ENCODE assay signal across 33 cellular contexts in the genomic region with DNA sequence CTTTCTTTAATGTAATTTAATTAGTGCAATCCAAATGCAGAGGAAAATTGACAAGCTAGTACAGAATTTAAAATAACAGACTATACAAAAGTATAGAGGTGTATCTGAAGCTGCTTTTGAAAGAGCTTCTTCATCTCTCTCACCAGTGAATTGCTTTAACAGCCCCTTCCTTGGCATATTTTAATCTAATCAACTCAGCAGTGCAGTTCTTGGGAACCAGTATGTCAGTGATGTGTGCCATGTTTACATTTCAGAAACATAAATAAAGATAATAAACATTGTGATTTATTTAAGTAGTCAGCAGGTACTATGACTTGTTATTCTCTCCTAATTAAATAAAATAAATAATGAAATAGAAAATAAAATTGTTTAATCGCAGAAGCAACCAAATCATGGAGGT.
DNase-seq lines count a peak whose midpoint lies in the region; ATAC-seq, FAIRE-seq and TF ChIP-seq lines count a peak whose summit lies in the region.
"Had no signal": no experiment of that assay in that cellular context is flagged by ENCODE, and none has a peak within 500 bp of the region (broad histone marks: within the 10 kb centered on the region; RNA-seq: fewer than 3 reads in every experiment).

No MANE protein-coding gene starts in this region.

- H4K20me1 ChIP-seq in neural cell (ENCODE audit: insufficient read depth) = no peaks in the 10 kb centered on the region
- H4K20me1 ChIP-seq: BLaER1; BLaER1 treated with 17β-estradiol and CSF1 and Interleukin-3, amounts not matched to agents 10 nM and 100 nM had no signal

- H3K79me2 ChIP-seq in neural cell (replicated peaks; ENCODE audit: insufficient read depth, low read length) = no peaks in the 10 kb centered on the region

- ATAC-seq in HG02973 (IDR thresholded peaks at IDR 0.05; ENCODE audit: unreplicated experiment) = no peak
- ATAC-seq in upper lobe of left lung (ENCODE audit: low FRiP score in 2 of 2) = no peak
- no peak for ATAC-seq in HG02571 (IDR thresholded peaks at IDR 0.05; ENCODE audit: unreplicated experiment)
- ATAC-seq: A549; CD8-positive, alpha-beta T cell had no signal

- H3K27me3 ChIP-seq in neural cell (ENCODE audit: insufficient read depth, low read depth, low read length) (no peaks in the 10 kb centered on the region), upper lobe of left lung (no peaks in the 10 kb centered on the region)
- H3K27me3 ChIP-seq: BE2C; BLaER1; BLaER1 treated with 17β-estradiol and CSF1 and Interleukin-3, amounts not matched to agents 10 nM and 100 nM had no signal

- TF ChIP-seq EP300 in neural cell (conservative IDR thresholded peaks at IDR 0.05; ENCODE audit: poor library complexity, severe bottlenecking) (no peak), upper lobe of left lung (IDR thresholded peaks at IDR 0.05) (no peak)

- H3K9me3 ChIP-seq in neural cell (ENCODE audit: low read length) (no peaks in the 10 kb centered on the region), upper lobe of left lung (no peaks in the 10 kb centered on the region)
- H3K9me3 ChIP-seq: A549, BE2C, BLaER1, Caco-2 had no signal

- 84 to 85% methylated on average over 1 of the region's 1 CpG for WGBS in upper lobe of left lung, 2 donors

- TF ChIP-seq POLR2A in upper lobe of left lung (IDR thresholded peaks at IDR 0.05) = no peak

- H3K9me2 ChIP-seq in neural cell (ENCODE audit: insufficient read depth, low read length) = no peaks in the 10 kb centered on the region

- H3K4me2 ChIP-seq in neural cell (ENCODE audit: low read length) = no peak overlapping the region
- H3K4me2 ChIP-seq: A549; BLaER1; BLaER1 treated with 17β-estradiol and CSF1 and Interleukin-3, amounts not matched to agents 10 nM and 100 nM had no signal

- H3K9ac ChIP-seq in neural cell (ENCODE audit: low read length) = no peak overlapping the region
- H3K9ac ChIP-seq: BLaER1; BLaER1 treated with 17β-estradiol and CSF1 and Interleukin-3, amounts not matched to agents 10 nM and 100 nM had no signal

- TF ChIP-seq RAD21 in neural cell (conservative IDR thresholded peaks at IDR 0.05) = no peak

- no peak for TF ChIP-seq CTCF in 22Rv1 (IDR thresholded peaks at IDR 0.05)
- no peak for TF ChIP-seq CTCF in LNCaP clone FGC (IDR thresholded peaks at IDR 0.05; ENCODE audit: control insufficient read depth, extremely low read depth, insufficient read depth)
- TF ChIP-seq CTCF in neural cell (IDR thresholded peaks at IDR 0.05; ENCODE audit: poor library complexity, severe bottlenecking) = no peak
- no peak for TF ChIP-seq CTCF in upper lobe of left lung (IDR thresholded peaks at IDR 0.05)

- H2AFZ ChIP-seq in neural cell (ENCODE audit: low read depth, low read length) = no peak overlapping the region

- peak overlapping the region; percentile 77 for H3K27ac ChIP-seq in 22Rv1
- H3K27ac ChIP-seq in neural cell (ENCODE audit: low read length) = peak overlapping the region; percentile 5
- H3K27ac ChIP-seq in upper lobe of left lung = no peak overlapping the region
- H3K27ac ChIP-seq: A549; BLaER1; BLaER1 treated with 17β-estradiol and CSF1 and Interleukin-3, amounts not matched to agents 10 nM and 100 nM; C4-2B had no signal

- H3K4me3 ChIP-seq in LNCaP clone FGC (ENCODE audit: low read depth, low read length) (no peak overlapping the region), neural cell (ENCODE audit: low read length) (no peak overlapping the region), upper lobe of left lung (no peak overlapping the region)
- H3K4me3 ChIP-seq: A549; BLaER1; BLaER1 treated with 17β-estradiol and CSF1 and Interleukin-3, amounts not matched to agents 10 nM and 100 nM had no signal

- peak; percentile 73 for FAIRE-seq in A204.1 (lab: Jason Lieb, UNC)
- FAIRE-seq: A549, D721Med had no signal

- no peaks in the 10 kb centered on the region for H3F3A ChIP-seq in neural cell (ENCODE audit: insufficient read depth, low read length, poor library complexity, severe bottlenecking)

- H3K36me3 ChIP-seq in neural cell (ENCODE audit: insufficient read depth, low read length) = no peaks in the 10 kb centered on the region
- H3K36me3 ChIP-seq in upper lobe of left lung = no peaks in the 10 kb centered on the region
- H3K36me3 ChIP-seq: BE2C; BLaER1; BLaER1 treated with 17β-estradiol and CSF1 and Interleukin-3, amounts not matched to agents 10 nM and 100 nM had no signal

- peak; percentile 91 for DNase-seq in LNCaP clone FGC (ENCODE audit: low read depth)
- no peak for DNase-seq in NK-92 treated with Interleukin-12 subunit alpha and Interleukin-12 subunit beta, amount 100 ng/mL, for 24 hours (lab: John Stamatoyannopoulos, UW)
- no peak for DNase-seq in upper lobe of left lung
- DNase-seq: 8988T; ACHN; AML-193; C1 segment of cervical spinal cord; Caco-2; Calu3; CD4-positive, alpha-beta memory T cell; CD4-positive, alpha-beta T cell; CD4-positive, CD25-positive, alpha-beta regulatory T cell; CD8-positive, alpha-beta memory T cell; CD8-positive, alpha-beta T cell; COR-L47; DMS 273 treated with DMSO at 0.1 percent for 48 hours; DMS153; DMS53; DMS79; DMS79 treated with DMSO at 0.1 percent for 48 hours; DND-41; EL had no signal

- no peaks in the 10 kb centered on the region for H3K4me1 ChIP-seq in upper lobe of left lung
- H3K4me1 ChIP-seq: A549; BE2C; BLaER1; BLaER1 treated with 17β-estradiol and CSF1 and Interleukin-3, amounts not matched to agents 10 nM and 100 nM; Caco-2 had no signal

TF ChIP-seq in neural cell, 6 proteins besides CTCF, POLR2A, EP300 and RAD21:
- no peak for TF ChIP-seq SMC3 (conservative IDR thresholded peaks at IDR 0.05; ENCODE audit: poor library complexity)

Comparison
In these comparisons a context has a peak if more than half of its experiments do, and no peak if none do; other contexts are left out.
1. H3K27ac ChIP-seq: peak in 22Rv1 (single experiment) and neural cell (single experiment); none in upper lobe of left lung (0 of 4).